Comparison of ENCODE assay signal across 12 cellular contexts in genomic region chr11:104736503-104736902, GRCh38.
"Had no signal": no experiment of that assay in that cellular context is flagged by ENCODE, and none has a peak within 500 bp of the region (broad histone marks: within the 10 kb centered on the region; RNA-seq: fewer than 3 reads in every experiment).

No MANE protein-coding gene starts in this region.

- H3K9me3 ChIP-seq: breast epithelium, heart left ventricle, stomach had no signal

- H3K4me3 ChIP-seq: breast epithelium, heart left ventricle, stomach had no signal

- ATAC-seq: activated CD8-positive, alpha-beta T cell treated with anti-CD3 and anti-CD28 coated beads, Interleukin-2, amount 10 ng/mL, durations not matched to agents 7 days and 5 days; heart left ventricle had no signal

- H3K36me3 ChIP-seq: breast epithelium, heart left ventricle, stomach, WERI-Rb-1 had no signal

- DNase-seq: activated CD4-positive, alpha-beta T cell treated with anti-CD3 and anti-CD28 coated beads for 48 hours; activated CD8-positive, alpha-beta memory T cell treated with anti-CD3 and anti-CD28 coated beads, Interleukin-2, amount 50 U/mL, for 48 hours; activated CD8-positive, alpha-beta T cell treated with anti-CD3 and anti-CD28 coated beads, Interleukin-2, amount 10 ng/mL, durations not matched to agents 7 days and 5 days; activated naive CD8-positive, alpha-beta T cell treated with anti-CD3 and anti-CD28 coated beads, Interleukin-2, amount 10 ng/mL, durations not matched to agents 7 days and 5 days; aorta; heart left ventricle; islet precursor cell; retina; stimulated activated CD4-positive, alpha-beta T cell treated with anti-CD3 and anti-CD28 coated beads, Interleukin-4, amount 100 ng/mL, for 4 hours; stomach; WERI-Rb-1 had no signal

- H3K27me3 ChIP-seq: breast epithelium, heart left ventricle, stomach had no signal

- H3K4me1 ChIP-seq: breast epithelium, stomach had no signal

- H3K27ac ChIP-seq: breast epithelium, stomach, WERI-Rb-1 had no signal
